ENCODE assay signal across 8 cellular contexts in the genomic region with DNA sequence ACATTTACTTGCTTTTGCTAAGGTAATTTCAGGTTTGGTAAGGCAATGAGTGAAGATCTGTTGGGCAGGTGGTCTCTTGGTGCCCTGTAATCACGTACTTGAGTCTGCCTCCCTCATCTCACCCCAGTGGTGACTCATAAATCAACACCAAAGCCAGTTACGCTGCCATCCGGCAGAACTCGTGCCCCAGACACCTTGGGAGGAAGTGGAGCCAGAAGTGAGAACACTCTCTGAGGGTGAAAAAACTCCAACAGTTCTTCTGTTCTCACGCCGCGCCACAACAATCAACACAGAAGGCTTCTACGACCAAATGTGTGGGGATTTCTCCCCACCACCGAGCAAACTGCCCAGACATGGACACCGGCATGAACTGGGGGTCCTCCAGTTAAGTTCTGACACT.
A peak's percentile ranks its signal among the peaks of the same experiment; 100 is the strongest.
DNase-seq lines count a peak whose midpoint lies in the region; ATAC-seq and TF ChIP-seq lines count a peak whose summit lies in the region.
"Had no signal": no experiment of that assay in that cellular context is flagged by ENCODE, and none has a peak within 500 bp of the region (broad histone marks: within the 10 kb centered on the region; RNA-seq: fewer than 3 reads in every experiment).

No MANE protein-coding gene starts in this region.

- TF ChIP-seq CTCF in MM.1S (IDR thresholded peaks at IDR 0.05; ENCODE audit: low read length) (no peak), lower leg skin (IDR thresholded peaks at IDR 0.05) (no peak)

- peaks cover 88% of the 10 kb centered on the region for H3K4me1 Mint-ChIP-seq in activated T-cell treated with anti-CD3 and anti-CD28 coated beads, Interleukin-2, amount 50 U/mL, for 24 hours (ENCODE audit: low read depth)
- H3K4me1 Mint-ChIP-seq in stimulated activated naive CD8-positive, alpha-beta T cell treated with anti-CD3 and anti-CD28 coated beads, Interleukin-15, amount 100 ng/mL, for 72 hours: peaks cover 93% of the 10 kb centered on the region

- intact Hi-C loops in lower leg skin (cut with DNase I; ENCODE audit: low total_unique reads): no loop called here

- no peaks in the 10 kb centered on the region for H3K27me3 Mint-ChIP-seq in activated T-cell treated with anti-CD3 and anti-CD28 coated beads, Interleukin-2, amount 50 U/mL, for 24 hours
- H3K27me3 Mint-ChIP-seq in stimulated activated naive CD8-positive, alpha-beta T cell treated with anti-CD3 and anti-CD28 coated beads, Interleukin-15, amount 100 ng/mL, for 72 hours: no peaks in the 10 kb centered on the region

- no peaks in the 10 kb centered on the region for H3K9me2 ChIP-seq in MM.1S (replicated peaks; ENCODE audit: insufficient read depth, low read length)

- H4K20me1 ChIP-seq in MM.1S (ENCODE audit: insufficient read depth, low read length): no peaks in the 10 kb centered on the region

- no peaks in the 10 kb centered on the region for H3K36me3 Mint-ChIP-seq in activated T-cell treated with anti-CD3 and anti-CD28 coated beads, Interleukin-2, amount 50 U/mL, for 24 hours (ENCODE audit: low read depth)

- H3K27ac ChIP-seq in MM.1S (ENCODE audit: low read length): peak overlapping the region; percentile 99; the same call in 1 of the 2 replicates

- peak overlapping the region; percentile 97 for H3K27ac Mint-ChIP-seq in activated T-cell treated with anti-CD3 and anti-CD28 coated beads, Interleukin-2, amount 50 U/mL, for 24 hours
- H3K27ac Mint-ChIP-seq in stimulated activated naive CD8-positive, alpha-beta T cell treated with anti-CD3 and anti-CD28 coated beads, Interleukin-15, amount 100 ng/mL, for 72 hours: peak overlapping the region; percentile 95 to 100

- H3K9me3 Mint-ChIP-seq in activated T-cell treated with anti-CD3 and anti-CD28 coated beads, Interleukin-2, amount 50 U/mL, for 24 hours: no peaks in the 10 kb centered on the region
- no peaks in the 10 kb centered on the region for H3K9me3 Mint-ChIP-seq in stimulated activated naive CD8-positive, alpha-beta T cell treated with anti-CD3 and anti-CD28 coated beads, Interleukin-15, amount 100 ng/mL, for 72 hours

- peaks cover 36% of the 10 kb centered on the region for H3F3A ChIP-seq in MM.1S (ENCODE audit: insufficient read depth, low read length)

- H3K79me2 ChIP-seq in MM.1S (ENCODE audit: low read length): no peaks in the 10 kb centered on the region

- no peak for TF ChIP-seq POLR2A in lower leg skin (IDR thresholded peaks at IDR 0.05)

- peaks cover 61% of the 10 kb centered on the region for H3K4me1 ChIP-seq in MM.1S (ENCODE audit: low read length)

- no peak overlapping the region for H2AFZ ChIP-seq in MM.1S (ENCODE audit: low read length)

- no peak overlapping the region for H3K4me2 ChIP-seq in MM.1S (ENCODE audit: low read depth, low read length)

- no peaks in the 10 kb centered on the region for H3K27me3 ChIP-seq in MM.1S (replicated peaks; ENCODE audit: insufficient read depth, low read length)
- H3K27me3 ChIP-seq: pancreas had no signal

- no peak overlapping the region for H3K9ac ChIP-seq in MM.1S (ENCODE audit: low read length)

- ATAC-seq in GM21381 (IDR thresholded peaks at IDR 0.05; ENCODE audit: unreplicated experiment): peak; percentile 57
- peak; percentile 87 for ATAC-seq in stimulated activated naive CD8-positive, alpha-beta T cell treated with anti-CD3 and anti-CD28 coated beads, Interleukin-15, amount 100 ng/mL, for 72 hours

- no peak overlapping the region for H3K4me3 ChIP-seq in MM.1S (ENCODE audit: low read length)
- no peak overlapping the region for H3K4me3 ChIP-seq in lower leg skin (ENCODE audit: low read depth, poor library complexity, severe bottlenecking)
- H3K4me3 ChIP-seq: pancreas had no signal

- H3K9me3 ChIP-seq in MM.1S (replicated peaks; ENCODE audit: insufficient read depth, low read length): no peaks in the 10 kb centered on the region
- H3K9me3 ChIP-seq: pancreas had no signal

- WGBS in lower leg skin, 2 donors: 59 to 71% methylated on average over 10 of the region's 10 CpGs

- H3K4me3 Mint-ChIP-seq in activated T-cell treated with anti-CD3 and anti-CD28 coated beads, Interleukin-2, amount 50 U/mL, for 24 hours: peak overlapping the region; percentile 53
- H3K4me3 Mint-ChIP-seq in stimulated activated naive CD8-positive, alpha-beta T cell treated with anti-CD3 and anti-CD28 coated beads, Interleukin-15, amount 100 ng/mL, for 72 hours: peak overlapping the region; percentile 65 to 83

- H3K36me3 ChIP-seq in MM.1S (replicated peaks; ENCODE audit: insufficient read depth, low read length): no peaks in the 10 kb centered on the region
- H3K36me3 ChIP-seq: pancreas had no signal

- DNase-seq in MM.1S (no peak), lower leg skin (ENCODE audit: low spot score in 2 of 2) (peak; percentile 49 to 90), nucleus accumbens (lab: John Stamatoyannopoulos, UW) (no peak), AML-193 (lab: John Stamatoyannopoulos, UW) (no peak)
- peak; percentile 80 for DNase-seq in activated T-cell treated with anti-CD3 and anti-CD28 coated beads, Interleukin-2, amount 50 U/mL, for 24 hours
- peak; percentile 81 to 90 for DNase-seq in stimulated activated naive CD8-positive, alpha-beta T cell treated with anti-CD3 and anti-CD28 coated beads, Interleukin-15, amount 100 ng/mL, for 72 hours
- DNase-seq: pancreas had no signal

Comparison
In these comparisons a context has a peak if more than half of its experiments do, and no peak if none do; other contexts are left out.
1. DNase-seq: peak in activated T-cell treated with anti-CD3 and anti-CD28 coated beads, Interleukin-2, amount 50 U/mL, for 24 hours (single experiment), lower leg skin (2 of 2) and stimulated activated naive CD8-positive, alpha-beta T cell treated with anti-CD3 and anti-CD28 coated beads, Interleukin-15, amount 100 ng/mL, for 72 hours (2 of 2); none in MM.1S (single experiment), nucleus accumbens (0 of 56) and AML-193 (0 of 2).